Comparison of ENCODE assay signal across 25 cellular contexts in the genomic region with DNA sequence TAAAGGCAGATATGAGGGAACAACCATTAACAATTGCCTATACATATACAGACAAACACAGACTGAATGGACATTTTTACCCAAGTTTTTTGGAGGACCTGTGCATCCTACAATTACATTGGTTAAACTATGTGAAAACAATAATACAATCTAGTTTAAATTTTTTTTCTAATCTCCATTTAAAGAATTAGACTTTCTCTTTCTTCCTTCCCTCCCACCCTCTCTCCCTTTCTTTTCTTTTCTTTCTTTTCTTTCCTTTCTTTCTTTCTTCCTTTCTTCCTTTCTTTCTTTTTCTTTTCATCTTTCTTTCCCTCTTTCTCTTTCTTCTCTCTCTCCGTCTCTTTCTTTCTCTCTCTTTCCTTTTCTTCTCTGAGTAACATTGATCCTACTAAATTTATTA.
"Had no signal": no experiment of that assay in that cellular context is flagged by ENCODE, and none has a peak within 500 bp of the region (broad histone marks: within the 10 kb centered on the region; RNA-seq: fewer than 3 reads in every experiment).

No MANE protein-coding gene starts in this region.

- H3K4me3 Mint-ChIP-seq: immature natural killer cell; mesothelial cell of epicardium; naive thymus-derived CD4-positive, alpha-beta T cell had no signal

- H3K9me3 ChIP-seq: esophagus muscularis mucosa, gastroesophageal sphincter, heart left ventricle, left ventricle myocardium inferior, lower lobe of right lung, mucosa of descending colon had no signal

- H3K27me3 Mint-ChIP-seq: naive thymus-derived CD4-positive, alpha-beta T cell had no signal

- H3K27ac Mint-ChIP-seq: immature natural killer cell; mesothelial cell of epicardium; naive thymus-derived CD4-positive, alpha-beta T cell had no signal

- H3K4me3 ChIP-seq: coronary artery, dorsolateral prefrontal cortex, esophagus muscularis mucosa, gastroesophageal sphincter, heart left ventricle, hepatocyte, left ventricle myocardium inferior, lower lobe of right lung, mucosa of descending colon had no signal

- DNase-seq: dermis blood vessel endothelial cell; dorsolateral prefrontal cortex; effector CD4-positive, alpha-beta T cell; effector memory CD4-positive, alpha-beta T cell; foreskin keratinocyte; heart left ventricle; hypothalamus; immature natural killer cell; islet precursor cell; kidney; kidney glomerular epithelial cell; left colon; left ventricle myocardium inferior; lower lobe of right lung; mesenchymal stem cell; mucosa of descending colon; naive thymus-derived CD4-positive, alpha-beta T cell had no signal

- ATAC-seq: foreskin keratinocyte; gastroesophageal sphincter; heart left ventricle; left colon; left lobe of liver; lower lobe of right lung; mucosa of descending colon; naive thymus-derived CD4-positive, alpha-beta T cell had no signal

- H3K36me3 ChIP-seq: esophagus muscularis mucosa, gastroesophageal sphincter, heart left ventricle, left ventricle myocardium inferior, lower lobe of right lung had no signal

- H3K79me2 ChIP-seq: hepatocyte had no signal

- H3K4me2 ChIP-seq: hepatocyte had no signal

- H3K27me3 ChIP-seq: dorsolateral prefrontal cortex, esophagus muscularis mucosa, foreskin keratinocyte, gastroesophageal sphincter, heart left ventricle, hepatocyte had no signal

- H2AFZ ChIP-seq: hepatocyte had no signal

- H3K4me1 ChIP-seq: esophagus muscularis mucosa, foreskin keratinocyte, gastroesophageal sphincter, heart left ventricle, left ventricle myocardium inferior, lower lobe of right lung had no signal

- H3K27ac ChIP-seq: coronary artery, esophagus muscularis mucosa, foreskin keratinocyte, gastroesophageal sphincter, heart left ventricle, hepatocyte, left ventricle myocardium inferior, lower lobe of right lung had no signal

- FAIRE-seq: colon, endothelial cell of umbilical vein had no signal

- H3K4me1 Mint-ChIP-seq: immature natural killer cell; mesothelial cell of epicardium; naive thymus-derived CD4-positive, alpha-beta T cell had no signal

- H3K36me3 Mint-ChIP-seq: naive thymus-derived CD4-positive, alpha-beta T cell had no signal
